Comparison of ENCODE assay signal across 23 cellular contexts in genomic region chr5:115787426-115787825, GRCh38. TPM values are rescaled to one million over a fixed set of nuclear protein-coding genes. Genes with fewer than 3 reads are reported as not detected.
"Had no signal": no experiment of that assay in that cellular context is flagged by ENCODE, and none has a peak within 500 bp of the region (broad histone marks: within the 10 kb centered on the region; RNA-seq: fewer than 3 reads in every experiment).

No MANE protein-coding gene starts in this region.

- H3K4me3 ChIP-seq: K562 had no signal

- FAIRE-seq: K562, RCC 7860 had no signal

- H3K27ac ChIP-seq: KMS-11 had no signal

- ATAC-seq: K562, T-cell had no signal

- H3K4me2 ChIP-seq: KMS-11, SK-N-SH had no signal

- DNase-seq: MV-4-11, NCI-H1048, NCI-H1105, NCI-H1417, NCI-H1436 treated with DMSO at 0.1 percent for 48 hours, NCI-H1694, NCI-H187 treated with DMSO at 0.1 percent for 48 hours, NCI-H2029 treated with DMSO at 0.1 percent for 48 hours, NCI-H226, NCI-H446, NCI-H510A, NCI-H524 treated with DMSO at 0.1 percent for 48 hours, NCI-H69, NCI-H774, RPMI8226, SHP77, SK-N-SH, SW 1271, T-cell had no signal

- H3K9me3 ChIP-seq: SK-N-SH had no signal

- H3K9ac ChIP-seq: KMS-11, SK-N-SH had no signal

RNA-seq across cellular contexts. Expression of gene CDO1, which starts 29.0 kb away (rescaled TPM):
- polyA plus RNA-seq: IgD-negative memory B cell had no signal
